ENCODE assay signal across 14 cellular contexts in the genomic region with DNA sequence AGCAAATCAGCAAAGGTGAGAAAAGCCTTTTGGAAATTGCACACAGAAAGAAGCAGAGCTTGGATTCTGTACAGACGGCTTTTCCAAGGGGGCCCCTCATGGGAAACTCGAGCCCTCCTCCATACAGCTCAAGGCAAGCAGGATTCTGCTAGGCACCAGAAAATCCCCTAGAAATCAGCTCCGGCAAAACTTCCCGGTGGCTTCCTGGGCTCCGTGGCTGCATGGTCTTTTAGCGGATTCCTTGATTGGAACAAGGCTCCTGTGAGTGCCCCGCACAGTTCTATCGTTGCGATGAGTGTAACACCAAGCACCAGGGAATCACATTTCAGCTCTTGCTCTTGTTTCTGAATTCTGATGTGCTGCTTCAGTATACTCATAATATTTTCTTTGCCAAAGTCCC.
DNase-seq lines count a peak whose midpoint lies in the region.
"Had no signal": no experiment of that assay in that cellular context is flagged by ENCODE, and none has a peak within 500 bp of the region (broad histone marks: within the 10 kb centered on the region; RNA-seq: fewer than 3 reads in every experiment).

No MANE protein-coding gene starts in this region.

- H3K4me3 ChIP-seq in HAP-1: peak overlapping the region; percentile 26
- peak overlapping the region; percentile 21; the same call in 1 of the 2 replicates for H3K4me3 ChIP-seq in iPS-20b (ENCODE audit: low read length)
- H3K4me3 ChIP-seq: SJSA1 had no signal

- no peak overlapping the region for H3K27ac ChIP-seq in iPS-20b (ENCODE audit: low read length)
- H3K27ac ChIP-seq: ascending aorta, SJSA1 had no signal

- no peaks in the 10 kb centered on the region for H3K36me3 ChIP-seq in HAP-1 (replicated peaks)
- no peaks in the 10 kb centered on the region for H3K36me3 ChIP-seq in iPS-20b (ENCODE audit: insufficient read depth, low read depth, low read length)
- H3K36me3 ChIP-seq: ascending aorta, SJSA1 had no signal

- H3K9me3 ChIP-seq in HAP-1: no peaks in the 10 kb centered on the region
- H3K9me3 ChIP-seq in iPS-20b (ENCODE audit: insufficient read depth, low read depth, low read length): no peaks in the 10 kb centered on the region
- H3K9me3 ChIP-seq: ascending aorta, SJSA1 had no signal

- in situ Hi-C loops in HAP-1 (cut with MboI; ENCODE audit: low sequenced_read_pairs): no loop called here

- H3K4me1 ChIP-seq in HAP-1 (peaks cover 37% of the 10 kb centered on the region), iPS-20b (ENCODE audit: insufficient read depth, low read length) (peaks cover 13% of the 10 kb centered on the region)
- H3K4me1 ChIP-seq: ascending aorta, SJSA1 had no signal

- peak overlapping the region; percentile 10; the same call in 1 of the 2 replicates for H3K9ac ChIP-seq in iPS-20b (ENCODE audit: low read depth, low read length)

- DNase-seq in HAP-1 (ENCODE audit: low spot score in 2 of 2) (peak; percentile 59 to 60), anterior cingulate cortex (lab: John Stamatoyannopoulos, UW) (peak in 45 of 58 donors; percentile 0 to 63 (median 10)), retina (peak; percentile 42), NOMO-1 treated with dmso at 0.1 percent for 144 hours (lab: John Stamatoyannopoulos, UW; ENCODE audit: unreplicated experiment) (no peak), NCI-H226 (no peak), DMS53 treated with DMSO at 0.1 percent for 48 hours (lab: John Stamatoyannopoulos, UW; ENCODE audit: unreplicated experiment) (no peak)
- DNase-seq in stimulated activated CD4-positive, alpha-beta T cell treated with anti-CD3 and anti-CD28 coated beads, Interleukin-1b, Interleukin-23, amount 100 ng/mL, for 48 hours: no peak
- DNase-seq: activated T-cell treated with anti-CD3 and anti-CD28 coated beads, Interleukin-2, amount 50 U/mL, for 24 hours; kidney; NCI-H748 treated with DMSO at 0.1 percent for 48 hours; stimulated activated CD4-positive, alpha-beta T cell treated with anti-CD3 and anti-CD28 coated beads, Interleukin-4, amount 100 ng/mL, for 1 hour had no signal

- H3K27me3 ChIP-seq in HAP-1 (ENCODE audit: low read depth) (no peaks in the 10 kb centered on the region), iPS-20b (ENCODE audit: insufficient read depth, low read length) (no peaks in the 10 kb centered on the region)
- H3K27me3 ChIP-seq: ascending aorta, SJSA1 had no signal

Comparison
In these comparisons a context has a peak if more than half of its experiments do, and no peak if none do; other contexts are left out.
1. DNase-seq: peak in HAP-1 (2 of 2), anterior cingulate cortex (45 of 58) and retina (single experiment); none in NOMO-1 treated with dmso at 0.1 percent for 144 hours (single experiment), NCI-H226 (single experiment), stimulated activated CD4-positive, alpha-beta T cell treated with anti-CD3 and anti-CD28 coated beads, Interleukin-1b, Interleukin-23, amount 100 ng/mL, for 48 hours (single experiment) and DMS53 treated with DMSO at 0.1 percent for 48 hours (single experiment).